Comparison of ENCODE assay signal across 3 cellular contexts in the genomic region with DNA sequence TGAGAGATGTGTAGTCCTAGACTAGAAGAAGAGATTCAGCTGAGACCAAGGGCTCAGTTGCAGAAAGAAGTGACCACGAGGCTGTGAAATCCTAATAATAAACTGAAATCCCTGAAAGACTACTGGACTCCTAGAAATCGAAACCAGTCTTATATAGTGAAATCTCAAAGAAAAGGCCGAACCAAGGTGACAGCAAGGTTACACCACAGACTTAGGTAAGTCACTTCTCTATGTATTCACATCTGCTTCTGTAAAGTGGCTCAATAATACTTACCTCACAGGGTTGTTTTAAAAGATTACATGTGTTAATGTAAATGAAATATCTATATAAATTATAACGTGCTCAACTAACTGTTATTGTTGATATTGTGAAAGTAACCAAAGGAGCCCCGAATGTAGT.
TF ChIP-seq lines count a peak whose summit lies in the region.

No MANE protein-coding gene starts in this region.

TF ChIP-seq in SK-N-SH, 30 proteins besides CTCF, POLR2A, EP300 and RAD21:
- TF ChIP-seq GABPA (IDR thresholded peaks at IDR 0.05; ENCODE audit: low read depth) (no peak), MXI1 (IDR thresholded peaks at IDR 0.05; ENCODE audit: low read depth, low read length) (no peak), ELF1 (IDR thresholded peaks at IDR 0.05) (no peak), TAF1 (IDR thresholded peaks at IDR 0.05; ENCODE audit: borderline replicate concordance, low read depth, low read length) (no peak), FOXJ3 (CRISPR knock-in tag; IDR thresholded peaks at IDR 0.05) (no peak), GATA2 (CRISPR knock-in tag; IDR thresholded peaks at IDR 0.05) (no peak), RCOR1 (IDR thresholded peaks at IDR 0.05; ENCODE audit: low read length) (no peak)
- TF ChIP-seq, protein P1, sequence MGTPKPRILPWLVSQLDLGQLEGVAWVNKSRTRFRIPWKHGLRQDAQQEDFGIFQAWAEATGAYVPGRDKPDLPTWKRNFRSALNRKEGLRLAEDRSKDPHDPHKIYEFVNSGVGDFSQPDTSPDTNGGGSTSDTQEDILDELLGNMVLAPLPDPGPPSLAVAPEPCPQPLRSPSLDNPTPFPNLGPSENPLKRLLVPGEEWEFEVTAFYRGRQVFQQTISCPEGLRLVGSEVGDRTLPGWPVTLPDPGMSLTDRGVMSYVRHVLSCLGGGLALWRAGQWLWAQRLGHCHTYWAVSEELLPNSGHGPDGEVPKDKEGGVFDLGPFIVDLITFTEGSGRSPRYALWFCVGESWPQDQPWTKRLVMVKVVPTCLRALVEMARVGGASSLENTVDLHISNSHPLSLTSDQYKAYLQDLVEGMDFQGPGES (IDR thresholded peaks at IDR 0.05; ENCODE audit: low read depth, low read length) = no peak

TF ChIP-seq in SK-N-SH treated with all-trans-retinoic acid at 6 μM for 48 hours, 23 proteins besides CTCF, POLR2A, EP300 and RAD21 (continues in another document):
- TF ChIP-seq CSRNP3 (CRISPR knock-in tag; IDR thresholded peaks at IDR 0.05) = no peak
- no peak for TF ChIP-seq SNAI2 (CRISPR knock-in tag; IDR thresholded peaks at IDR 0.05)
- TF ChIP-seq ZFP30 (CRISPR knock-in tag; IDR thresholded peaks at IDR 0.05) = no peak
- TF ChIP-seq CREB5 (CRISPR knock-in tag; IDR thresholded peaks at IDR 0.05; ENCODE audit: low read depth) = no peak
- no peak for TF ChIP-seq GLIS3 (CRISPR knock-in tag; IDR thresholded peaks at IDR 0.05)
- TF ChIP-seq TOX (CRISPR knock-in tag; IDR thresholded peaks at IDR 0.05; ENCODE audit: borderline replicate concordance) = no peak
- no peak for TF ChIP-seq ZC3H10 (CRISPR knock-in tag; IDR thresholded peaks at IDR 0.05)
- no peak for TF ChIP-seq ARNTL (CRISPR knock-in tag; IDR thresholded peaks at IDR 0.05; ENCODE audit: borderline replicate concordance, low read depth)
- no peak for TF ChIP-seq ZNF565 (CRISPR knock-in tag; conservative IDR thresholded peaks at IDR 0.05; ENCODE audit: low read depth)
- TF ChIP-seq, protein P2, sequence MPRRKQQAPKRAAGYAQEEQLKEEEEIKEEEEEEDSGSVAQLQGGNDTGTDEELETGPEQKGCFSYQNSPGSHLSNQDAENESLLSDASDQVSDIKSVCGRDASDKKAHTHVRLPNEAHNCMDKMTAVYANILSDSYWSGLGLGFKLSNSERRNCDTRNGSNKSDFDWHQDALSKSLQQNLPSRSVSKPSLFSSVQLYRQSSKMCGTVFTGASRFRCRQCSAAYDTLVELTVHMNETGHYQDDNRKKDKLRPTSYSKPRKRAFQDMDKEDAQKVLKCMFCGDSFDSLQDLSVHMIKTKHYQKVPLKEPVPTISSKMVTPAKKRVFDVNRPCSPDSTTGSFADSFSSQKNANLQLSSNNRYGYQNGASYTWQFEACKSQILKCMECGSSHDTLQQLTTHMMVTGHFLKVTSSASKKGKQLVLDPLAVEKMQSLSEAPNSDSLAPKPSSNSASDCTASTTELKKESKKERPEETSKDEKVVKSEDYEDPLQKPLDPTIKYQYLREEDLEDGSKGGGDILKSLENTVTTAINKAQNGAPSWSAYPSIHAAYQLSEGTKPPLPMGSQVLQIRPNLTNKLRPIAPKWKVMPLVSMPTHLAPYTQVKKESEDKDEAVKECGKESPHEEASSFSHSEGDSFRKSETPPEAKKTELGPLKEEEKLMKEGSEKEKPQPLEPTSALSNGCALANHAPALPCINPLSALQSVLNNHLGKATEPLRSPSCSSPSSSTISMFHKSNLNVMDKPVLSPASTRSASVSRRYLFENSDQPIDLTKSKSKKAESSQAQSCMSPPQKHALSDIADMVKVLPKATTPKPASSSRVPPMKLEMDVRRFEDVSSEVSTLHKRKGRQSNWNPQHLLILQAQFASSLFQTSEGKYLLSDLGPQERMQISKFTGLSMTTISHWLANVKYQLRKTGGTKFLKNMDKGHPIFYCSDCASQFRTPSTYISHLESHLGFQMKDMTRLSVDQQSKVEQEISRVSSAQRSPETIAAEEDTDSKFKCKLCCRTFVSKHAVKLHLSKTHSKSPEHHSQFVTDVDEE (CRISPR knock-in tag; IDR thresholded peaks at IDR 0.05) = no peak
- no peak for TF ChIP-seq POU6F1 (CRISPR knock-in tag; IDR thresholded peaks at IDR 0.05; ENCODE audit: borderline replicate concordance, low read depth)
- TF ChIP-seq TCF4 (CRISPR knock-in tag; IDR thresholded peaks at IDR 0.05; ENCODE audit: borderline replicate concordance) = no peak
- no peak for TF ChIP-seq ZNF70 (CRISPR knock-in tag; IDR thresholded peaks at IDR 0.05)
- no peak for TF ChIP-seq ZNF8 (CRISPR knock-in tag; IDR thresholded peaks at IDR 0.05)
- TF ChIP-seq OSR1 (CRISPR knock-in tag; IDR thresholded peaks at IDR 0.05) = no peak
- TF ChIP-seq PPARA (CRISPR knock-in tag; IDR thresholded peaks at IDR 0.05; ENCODE audit: borderline replicate concordance) = no peak
- TF ChIP-seq ESRRG (CRISPR knock-in tag; IDR thresholded peaks at IDR 0.05) = no peak

TF ChIP-seq in H1, 55 proteins besides CTCF, POLR2A, EP300 and RAD21:
- TF ChIP-seq SIN3A (conservative IDR thresholded peaks at IDR 0.05 in 1 of 2, IDR thresholded peaks at IDR 0.05 in 1 of 2; ENCODE audit: low read depth in 1 of 2, low read length in 2 of 2) (no peak), HDAC6 (IDR thresholded peaks at IDR 0.05; ENCODE audit: low read depth, low read length) (no peak), CHD1 (IDR thresholded peaks at IDR 0.05; ENCODE audit: low read depth, low read length) (no peak)
TF ChIP-seq in H1: peak in this region for 0.
